22 cellular contexts compared by ENCODE assay signal in the genomic region with DNA sequence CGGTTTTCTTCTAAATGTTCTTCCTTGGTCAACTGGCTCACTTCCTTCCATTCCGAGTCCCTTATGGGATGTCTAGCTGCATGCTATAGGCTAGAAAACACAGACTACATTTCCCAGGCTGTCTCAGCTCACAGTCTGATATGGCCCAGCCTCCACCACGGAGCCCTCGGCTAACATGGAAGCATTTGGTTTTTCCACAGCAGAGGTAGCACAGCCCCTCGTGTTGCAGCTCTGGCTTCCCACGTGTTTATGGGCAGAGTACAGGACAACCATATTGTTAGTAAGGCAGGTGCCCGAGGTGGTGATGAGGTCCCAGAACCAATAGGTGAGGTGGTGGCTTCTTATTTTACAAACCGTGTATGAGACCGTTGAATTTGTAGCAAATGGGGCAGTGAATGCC.
"Had no signal": no experiment of that assay in that cellular context is flagged by ENCODE, and none has a peak within 500 bp of the region (broad histone marks: within the 10 kb centered on the region; RNA-seq: fewer than 3 reads in every experiment).

No MANE protein-coding gene starts in this region.

- H3K4me1 Mint-ChIP-seq: activated CD4-positive, alpha-beta T cell treated with anti-CD3 and anti-CD28 coated beads, Interleukin-2, amount 10 ng/mL, durations not matched to agents 24 days and 14 days; activated naive CD8-positive, alpha-beta T cell treated with anti-CD3 and anti-CD28 coated beads for 36 hours; T-cell had no signal

- DNase-seq: activated CD4-positive, alpha-beta T cell treated with anti-CD3 and anti-CD28 coated beads, Interleukin-2, amount 10 ng/mL, durations not matched to agents 24 days and 14 days; activated CD4-positive, alpha-beta T cell treated with anti-CD3 and anti-CD28 coated beads, Interleukin-2, amount 50 U/mL, for 4 hours; activated CD8-positive, alpha-beta T cell treated with anti-CD3 and anti-CD28 coated beads for 36 hours; activated naive CD4-positive, alpha-beta T cell; activated naive CD4-positive, alpha-beta T cell treated with anti-CD3 and anti-CD28 coated beads, Interleukin-2, amount 50 U/mL, for 16 hours; activated naive CD8-positive, alpha-beta T cell treated with anti-CD3 and anti-CD28 coated beads for 36 hours; activated T-cell treated with anti-CD3 and anti-CD28 coated beads for 4 hours; activated T-cell treated with anti-CD3 and anti-CD28 coated beads, Interleukin-2, amount 50 U/mL, for 4 hours; amygdala; NCI-H1092; NCI-H1436 treated with DMSO at 0.1 percent for 48 hours; NCI-H1694 treated with DMSO at 0.1 percent for 48 hours; NCI-H2029; NCI-H345; NCI-H524 treated with DMSO at 0.1 percent for 48 hours; OCI-M1; SIG-M5; T-cell; T-helper 2 cell; T-helper 9 cell had no signal

- H3K36me3 Mint-ChIP-seq: activated naive CD8-positive, alpha-beta T cell treated with anti-CD3 and anti-CD28 coated beads for 36 hours; T-cell had no signal

- H3K27me3 Mint-ChIP-seq: activated CD8-positive, alpha-beta T cell treated with anti-CD3 and anti-CD28 coated beads for 36 hours; activated naive CD8-positive, alpha-beta T cell treated with anti-CD3 and anti-CD28 coated beads for 36 hours; T-cell had no signal

- ATAC-seq: activated CD8-positive, alpha-beta T cell treated with anti-CD3 and anti-CD28 coated beads for 36 hours; activated T-cell treated with anti-CD3 and anti-CD28 coated beads, Interleukin-2, amount 50 U/mL, for 4 hours; SK-N-SH treated with all-trans-retinoic acid at 6 μM for 48 hours; T-cell had no signal

- H3K27ac Mint-ChIP-seq: activated CD4-positive, alpha-beta T cell treated with anti-CD3 and anti-CD28 coated beads, Interleukin-2, amount 10 ng/mL, durations not matched to agents 24 days and 14 days; activated CD8-positive, alpha-beta T cell treated with anti-CD3 and anti-CD28 coated beads for 36 hours; activated naive CD8-positive, alpha-beta T cell treated with anti-CD3 and anti-CD28 coated beads for 36 hours; activated T-helper 1 cell treated with anti-CD3 and anti-CD28 coated beads, Interleukin-12 subunit alpha, Interleukin-12 subunit beta, Interleukin-2, Interleukin-4 antibody, amounts not matched to agents 30 ng/mL and 10 ng/mL and 1 ng/mL, durations not matched to agents 14 hours and 24 hours and 36 hours; T-cell had no signal

- H3K4me3 Mint-ChIP-seq: activated CD4-positive, alpha-beta T cell treated with anti-CD3 and anti-CD28 coated beads, Interleukin-2, amount 10 ng/mL, durations not matched to agents 24 days and 14 days; activated CD8-positive, alpha-beta T cell treated with anti-CD3 and anti-CD28 coated beads for 36 hours; activated naive CD8-positive, alpha-beta T cell treated with anti-CD3 and anti-CD28 coated beads for 36 hours; activated T-cell treated with anti-CD3 and anti-CD28 coated beads, Interleukin-2, amount 50 U/mL, for 4 hours; activated T-helper 1 cell treated with anti-CD3 and anti-CD28 coated beads, Interleukin-12 subunit alpha, Interleukin-12 subunit beta, Interleukin-2, Interleukin-4 antibody, amounts not matched to agents 30 ng/mL and 10 ng/mL and 1 ng/mL, durations not matched to agents 14 hours and 24 hours and 36 hours; T-cell had no signal

- H3K9me3 Mint-ChIP-seq: activated CD4-positive, alpha-beta T cell treated with anti-CD3 and anti-CD28 coated beads, Interleukin-2, amount 10 ng/mL, durations not matched to agents 24 days and 14 days; activated CD8-positive, alpha-beta T cell treated with anti-CD3 and anti-CD28 coated beads for 36 hours; activated naive CD8-positive, alpha-beta T cell treated with anti-CD3 and anti-CD28 coated beads for 36 hours; activated T-cell treated with anti-CD3 and anti-CD28 coated beads, Interleukin-2, amount 50 U/mL, for 4 hours; activated T-helper 1 cell treated with anti-CD3 and anti-CD28 coated beads, Interleukin-12 subunit alpha, Interleukin-12 subunit beta, Interleukin-2, Interleukin-4 antibody, amounts not matched to agents 30 ng/mL and 10 ng/mL and 1 ng/mL, durations not matched to agents 14 hours and 24 hours and 36 hours; T-cell had no signal
